Comparison of ENCODE assay signal across 1 cellular context in the genomic region with DNA sequence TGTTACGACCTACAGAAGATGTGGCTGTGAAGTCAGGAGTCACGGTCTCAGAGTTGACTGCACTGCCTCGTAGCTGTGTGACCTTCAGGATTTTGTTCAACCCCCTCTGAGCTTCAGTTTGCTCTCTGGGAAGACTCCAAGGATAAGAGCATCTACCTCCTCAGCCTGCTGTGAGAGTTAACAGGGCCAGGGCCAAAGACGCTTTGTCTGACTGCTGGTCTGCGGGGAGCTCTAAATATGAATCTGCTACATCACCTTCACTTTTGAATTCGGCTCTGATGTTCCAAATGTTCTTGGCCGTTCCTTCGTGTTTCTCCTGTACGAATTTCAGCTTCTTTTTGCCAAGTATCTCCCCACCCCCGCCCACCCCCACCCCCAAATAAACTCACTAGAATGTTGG.
TF ChIP-seq lines count a peak whose summit lies in the region.

No MANE protein-coding gene starts in this region.

TF ChIP-seq in GM23338, 12 proteins besides CTCF, POLR2A, EP300 and RAD21:
- no peak for TF ChIP-seq ZNF462 (CRISPR knock-in tag; IDR thresholded peaks at IDR 0.05)
- TF ChIP-seq STAT1 (IDR thresholded peaks at IDR 0.05; ENCODE audit: unreplicated experiment) = no peak
- TF ChIP-seq POLR2AphosphoS5 (IDR thresholded peaks at IDR 0.05; ENCODE audit: low read depth) = no peak
- TF ChIP-seq, protein P1, sequence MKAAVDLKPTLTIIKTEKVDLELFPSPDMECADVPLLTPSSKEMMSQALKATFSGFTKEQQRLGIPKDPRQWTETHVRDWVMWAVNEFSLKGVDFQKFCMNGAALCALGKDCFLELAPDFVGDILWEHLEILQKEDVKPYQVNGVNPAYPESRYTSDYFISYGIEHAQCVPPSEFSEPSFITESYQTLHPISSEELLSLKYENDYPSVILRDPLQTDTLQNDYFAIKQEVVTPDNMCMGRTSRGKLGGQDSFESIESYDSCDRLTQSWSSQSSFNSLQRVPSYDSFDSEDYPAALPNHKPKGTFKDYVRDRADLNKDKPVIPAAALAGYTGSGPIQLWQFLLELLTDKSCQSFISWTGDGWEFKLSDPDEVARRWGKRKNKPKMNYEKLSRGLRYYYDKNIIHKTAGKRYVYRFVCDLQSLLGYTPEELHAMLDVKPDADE (IDR thresholded peaks at IDR 0.05) = no peak
- no peak for TF ChIP-seq REST (IDR thresholded peaks at IDR 0.05; ENCODE audit: unreplicated experiment)
- no peak for TF ChIP-seq NANOG (IDR thresholded peaks at IDR 0.05; ENCODE audit: borderline replicate concordance)
- TF ChIP-seq EZH2 (IDR thresholded peaks at IDR 0.05; ENCODE audit: low read depth, unreplicated experiment) = no peak
- no peak for TF ChIP-seq ZNF331 (CRISPR knock-in tag; IDR thresholded peaks at IDR 0.05; ENCODE audit: low read depth)
- TF ChIP-seq EZH2phosphoT487 (IDR thresholded peaks at IDR 0.05; ENCODE audit: unreplicated experiment) = no peak
- no peak for TF ChIP-seq JUNB (IDR thresholded peaks at IDR 0.05; ENCODE audit: unreplicated experiment)
